In genomic region chr20:63751471-63752271, GRCh38 we compare ENCODE assay signal across 1 cellular context.
TF ChIP-seq lines count a peak whose summit lies in the region.

No MANE protein-coding gene starts in this region.

TF ChIP-seq in HCT116, 20 proteins besides CTCF, POLR2A, EP300 and RAD21:
- TF ChIP-seq JUND (IDR thresholded peaks at IDR 0.05) (no peak), YY1 (IDR thresholded peaks at IDR 0.05; ENCODE audit: extremely low read depth, insufficient replicate concordance, low read depth, low read length) (no peak), ZBTB33 (IDR thresholded peaks at IDR 0.05; ENCODE audit: extremely low read depth, insufficient replicate concordance, low read length) (no peak), CEBPB (IDR thresholded peaks at IDR 0.05; ENCODE audit: low read depth) (no peak), ZNF274 (IDR thresholded peaks at IDR 0.05; ENCODE audit: low read depth, low read length) (no peak), ELF1 (IDR thresholded peaks at IDR 0.05; ENCODE audit: borderline replicate concordance, low read depth) (no peak), CBX3 (IDR thresholded peaks at IDR 0.05; ENCODE audit: low read depth) (no peak), TCF7L2 (IDR thresholded peaks at IDR 0.05; ENCODE audit: borderline replicate concordance, extremely low read depth, insufficient read depth, insufficient read length) (no peak), ZFX (IDR thresholded peaks at IDR 0.05) (no peak)
